1 cellular context compared by ENCODE assay signal in genomic region chr7:101590663-101591435, GRCh38.
TF ChIP-seq lines count a peak whose summit lies in the region.

No MANE protein-coding gene starts in this region.

TF ChIP-seq in H1, 55 proteins besides CTCF, POLR2A, EP300 and RAD21 (continued from another document):
- TF ChIP-seq CHD2 (IDR thresholded peaks at IDR 0.05; ENCODE audit: low read length) = no peak
- no peak for TF ChIP-seq RNF2 (IDR thresholded peaks at IDR 0.05; ENCODE audit: borderline replicate concordance, low read depth, low read length, missing control alignments, poor library complexity, severe bottlenecking)
- TF ChIP-seq SIRT6 (IDR thresholded peaks at IDR 0.05; ENCODE audit: low read length) = no peak
- no peak for TF ChIP-seq CTBP2 (IDR thresholded peaks at IDR 0.05; ENCODE audit: borderline replicate concordance, insufficient read depth, insufficient read length, low read length)
- no peak for TF ChIP-seq BCL11A (IDR thresholded peaks at IDR 0.05; ENCODE audit: low read depth in 2 of 2, low read length in 2 of 2)
- TF ChIP-seq BACH1 (IDR thresholded peaks at IDR 0.05; ENCODE audit: low read length) = no peak
- TF ChIP-seq GABPA (IDR thresholded peaks at IDR 0.05; ENCODE audit: borderline replicate concordance, insufficient read depth, low read length) = no peak
- TF ChIP-seq TBP (IDR thresholded peaks at IDR 0.05; ENCODE audit: low read depth, low read length) = no peak
- no peak for TF ChIP-seq TCF12 (IDR thresholded peaks at IDR 0.05; ENCODE audit: low read depth, low read length)
- no peak for TF ChIP-seq SUZ12 (IDR thresholded peaks at IDR 0.05; ENCODE audit: low read length)
- no peak for TF ChIP-seq FOSL1 (IDR thresholded peaks at IDR 0.05; ENCODE audit: insufficient read depth, low read depth, low read length)
- TF ChIP-seq MAFK (IDR thresholded peaks at IDR 0.05; ENCODE audit: low read depth, low read length) = no peak
- TF ChIP-seq YY1 (IDR thresholded peaks at IDR 0.05; ENCODE audit: low read depth, low read length) = no peak
- TF ChIP-seq CHD7 (IDR thresholded peaks at IDR 0.05; ENCODE audit: insufficient replicate concordance, low read length) = no peak
- no peak for TF ChIP-seq NRF1 (IDR thresholded peaks at IDR 0.05; ENCODE audit: low read depth, low read length)
- TF ChIP-seq SAP30 (IDR thresholded peaks at IDR 0.05; ENCODE audit: insufficient read depth, insufficient replicate concordance, low read length) = no peak
TF ChIP-seq in H1: peak in this region for 0.
